In genomic region chr6:133637436-133637835, GRCh38 we compare ENCODE assay signal across 17 cellular contexts.
"Had no signal": no experiment of that assay in that cellular context is flagged by ENCODE, and none has a peak within 500 bp of the region (broad histone marks: within the 10 kb centered on the region; RNA-seq: fewer than 3 reads in every experiment).

No MANE protein-coding gene starts in this region.

- H3K4me2 ChIP-seq: smooth muscle cell had no signal

- H3K27me3 ChIP-seq: brain microvascular endothelial cell, upper lobe of left lung had no signal

- H3K36me3 ChIP-seq: brain microvascular endothelial cell, thoracic aorta, upper lobe of left lung, WERI-Rb-1 had no signal

- H3K4me3 ChIP-seq: smooth muscle cell, thoracic aorta, upper lobe of left lung had no signal

- DNase-seq: activated CD4-positive, alpha-beta T cell treated with anti-CD3 and anti-CD28 coated beads, Interleukin-2, amount 10 ng/mL, durations not matched to agents 7 days and 5 days; activated CD4-positive, CD25-positive, alpha-beta regulatory T cell treated with anti-CD3 and anti-CD28 coated beads, Interleukin-2, amount 50 U/mL, for 72 hours; activated CD8-positive, alpha-beta memory T cell treated with anti-CD3 and anti-CD28 coated beads, Interleukin-2, amount 10 ng/mL, durations not matched to agents 7 days and 5 days; activated CD8-positive, alpha-beta T cell treated with anti-CD3 and anti-CD28 coated beads for 36 hours; activated gamma-delta T cell; activated naive CD4-positive, alpha-beta T cell treated with anti-CD3 and anti-CD28 coated beads, Interleukin-2, amount 50 U/mL, for 16 hours; brain microvascular endothelial cell; hippocampal formation; nucleus accumbens; posterior cingulate gyrus; stimulated activated CD4-positive, alpha-beta T cell treated with anti-CD3 and anti-CD28 coated beads, Interleukin-15, amount 100 ng/mL, for 24 hours; WERI-Rb-1 had no signal

- H3K4me1 ChIP-seq: upper lobe of left lung had no signal

- H3K27ac ChIP-seq: brain microvascular endothelial cell, WERI-Rb-1 had no signal

- H3K9me3 ChIP-seq: thoracic aorta, upper lobe of left lung had no signal

- FAIRE-seq: colon, frontal cortex had no signal
